1 cellular context compared by ENCODE assay signal in genomic region chr19:14368011-14368513, GRCh38.
TF ChIP-seq lines count a peak whose summit lies in the region.

No MANE protein-coding gene starts in this region.

TF ChIP-seq in GM23338, 12 proteins besides CTCF, POLR2A, EP300 and RAD21 (continued from another document):
- no peak for TF ChIP-seq ZNF462 (CRISPR knock-in tag; IDR thresholded peaks at IDR 0.05)
- TF ChIP-seq EZH2phosphoT487 (IDR thresholded peaks at IDR 0.05; ENCODE audit: unreplicated experiment): no peak
- TF ChIP-seq ETS1 (IDR thresholded peaks at IDR 0.05): no peak
- no peak for TF ChIP-seq CREB1 (CRISPR knock-in tag; IDR thresholded peaks at IDR 0.05; ENCODE audit: low read depth)
- no peak for TF ChIP-seq REST (IDR thresholded peaks at IDR 0.05; ENCODE audit: unreplicated experiment)
- TF ChIP-seq JUNB (IDR thresholded peaks at IDR 0.05; ENCODE audit: unreplicated experiment): no peak
- no peak for TF ChIP-seq EZH2 (IDR thresholded peaks at IDR 0.05; ENCODE audit: low read depth, unreplicated experiment)
- no peak for TF ChIP-seq ZNF114 (CRISPR knock-in tag; IDR thresholded peaks at IDR 0.05)
- TF ChIP-seq NANOG (IDR thresholded peaks at IDR 0.05; ENCODE audit: borderline replicate concordance): no peak
- no peak for TF ChIP-seq STAT1 (IDR thresholded peaks at IDR 0.05; ENCODE audit: unreplicated experiment)
